9 cellular contexts compared by ENCODE assay signal in genomic region chr2:241788572-241788971, GRCh38. TPM values are rescaled to one million over a fixed set of nuclear protein-coding genes. Genes with fewer than 3 reads are reported as not detected.
DNase-seq lines count a peak whose midpoint lies in the region; ATAC-seq and TF ChIP-seq lines count a peak whose summit lies in the region.
"Had no signal": no experiment of that assay in that cellular context is flagged by ENCODE, and none has a peak within 500 bp of the region (broad histone marks: within the 10 kb centered on the region; RNA-seq: fewer than 3 reads in every experiment).

No MANE protein-coding gene starts in this region.

- no TSS peak for BruUV-seq in OCI-LY7 (replicated peaks; lab: Mats Ljungman, UMichigan)

- peak; percentile 23 for DNase-seq in OCI-LY7 (ENCODE audit: low spot score)
- peak; percentile 37 for DNase-seq in stimulated activated CD8-positive, alpha-beta memory T cell treated with anti-CD3 and anti-CD28 coated beads, Interleukin-15, amount 100 ng/mL, for 48 hours (ENCODE audit: low read depth in 2 of 2)
- DNase-seq in HCEC 1CT, result no peak
- no peak for DNase-seq in GOT3 (lab: John Stamatoyannopoulos, UW)

- intact Hi-C loops in OCI-LY7 (cut with micrococcal nuclease; ENCODE audit: unreplicated experiment), result no loop called here

- no peak overlapping the region for H3K4me3 ChIP-seq in OCI-LY7 (ENCODE audit: low read depth, low read length, poor library complexity, severe bottlenecking)
- H3K4me3 ChIP-seq: breast epithelium had no signal

- peaks cover 27% of the 10 kb centered on the region for H3K9me3 ChIP-seq in OCI-LY7 (ENCODE audit: low read length)
- H3K9me3 ChIP-seq: breast epithelium had no signal

- no peaks in the 10 kb centered on the region for H3K9me3 Mint-ChIP-seq in activated naive CD8-positive, alpha-beta T cell (ENCODE audit: low read depth)

- H3K4me3 Mint-ChIP-seq in activated naive CD8-positive, alpha-beta T cell, result peak overlapping the region; percentile 21

- peak overlapping the region; percentile 5; the same call in 1 of the 2 replicates for H3K4me2 ChIP-seq in OCI-LY7 (ENCODE audit: low read length)

- POLR2A ChIA-PET in OCI-LY7 (lab: Charles Lee), result interaction anchor here (0.6 kb wide), 1 partner anchor 772 kb away, joined by 3 read pairs; no protein-coding TSS in a partner anchor

- H3K36me3 ChIP-seq in OCI-LY7 (ENCODE audit: insufficient read depth, low read length), result no peaks in the 10 kb centered on the region; the same call in 1 of the 2 replicates
- H3K36me3 ChIP-seq: breast epithelium had no signal

- CTCF ChIA-PET in OCI-LY7 (lab: Charles Lee; ENCODE audit: unreplicated experiment), result no interaction called here

- H3K4me1 ChIP-seq in OCI-LY7 (ENCODE audit: insufficient read depth, low read length, poor library complexity, severe bottlenecking), result peaks cover 10% of the 10 kb centered on the region
- H3K4me1 ChIP-seq: breast epithelium had no signal

- H3K4me1 Mint-ChIP-seq in activated naive CD8-positive, alpha-beta T cell (ENCODE audit: low read depth), result peaks cover 21% of the 10 kb centered on the region

- peak; percentile 56 for ATAC-seq in GM19351 (IDR thresholded peaks at IDR 0.05; ENCODE audit: unreplicated experiment)
- ATAC-seq in HG03196 (IDR thresholded peaks at IDR 0.05; ENCODE audit: unreplicated experiment), result no peak

- TF ChIP-seq CTCF in OCI-LY7 (conservative IDR thresholded peaks at IDR 0.05; ENCODE audit: low read length), result 0 out of 2 replicates have a peak, but pooled peaks have one; percentile 20

- H3K27ac ChIP-seq in OCI-LY7 (ENCODE audit: low read depth, low read length, poor library complexity, severe bottlenecking), result no peak overlapping the region
- H3K27ac ChIP-seq: breast epithelium had no signal

- peak overlapping the region; percentile 72 for H3K27ac Mint-ChIP-seq in activated naive CD8-positive, alpha-beta T cell

- no peaks in the 10 kb centered on the region for H4K20me1 ChIP-seq in OCI-LY7 (ENCODE audit: insufficient read depth, low read length)

- H2AFZ ChIP-seq in OCI-LY7 (ENCODE audit: low read length), result peak overlapping the region; percentile 34; the same call in 1 of the 2 replicates

- H3K9me2 ChIP-seq in OCI-LY7 (ENCODE audit: insufficient read depth, low read length), result no peaks in the 10 kb centered on the region

- H3K79me2 ChIP-seq in OCI-LY7 (ENCODE audit: insufficient read depth, low read depth, low read length), result no peaks in the 10 kb centered on the region

- H3K27me3 Mint-ChIP-seq in activated naive CD8-positive, alpha-beta T cell, result no peaks in the 10 kb centered on the region

- H3K36me3 Mint-ChIP-seq in activated naive CD8-positive, alpha-beta T cell, result no peaks in the 10 kb centered on the region

RNA-seq across cellular contexts. Expression of gene GAL3ST2, which starts 11.9 kb away (rescaled TPM):
- not detected in 2 replicates for total RNA-seq in OCI-LY7 (2014; rRNA removed; shearing (Covaris generic))
- 1.1 TPM in 2 replicates for total RNA-seq in OCI-LY7 (2022)
- total RNA-seq: lung microvascular endothelial cell had no signal

RNA-seq across cellular contexts. Expression of gene NEU4, which starts 20.4 kb away (rescaled TPM):
- total RNA-seq in OCI-LY7 (2014; rRNA removed; shearing (Covaris generic)), result not detected in 2 replicates
- 0.50 and 0.84 TPM in 2 replicates for total RNA-seq in OCI-LY7 (2022)

RNA-seq across cellular contexts. Expression of gene D2HGDH, which starts 54.1 kb away (rescaled TPM):
- 19.4 and 23.2 TPM in 2 replicates for total RNA-seq in OCI-LY7 (2014; rRNA removed; shearing (Covaris generic))
- total RNA-seq in OCI-LY7 (2022), result 54.7 and 68.1 TPM in 2 replicates

Comparison
In these comparisons a context has a peak if more than half of its experiments do, and no peak if none do; other contexts are left out.
1. DNase-seq: peak in OCI-LY7 (single experiment) and stimulated activated CD8-positive, alpha-beta memory T cell treated with anti-CD3 and anti-CD28 coated beads, Interleukin-15, amount 100 ng/mL, for 48 hours (2 of 2); none in HCEC 1CT (single experiment) and GOT3 (single experiment).